In genomic region chr11:36408476-36409136, GRCh38 we compare ENCODE assay signal across 14 cellular contexts.
DNase-seq lines count a peak whose midpoint lies in the region; ATAC-seq and TF ChIP-seq lines count a peak whose summit lies in the region.
"Had no signal": no experiment of that assay in that cellular context is flagged by ENCODE, and none has a peak within 500 bp of the region (broad histone marks: within the 10 kb centered on the region; RNA-seq: fewer than 3 reads in every experiment).

No MANE protein-coding gene starts in this region.

- H3K79me2 ChIP-seq in smooth muscle cell (ENCODE audit: low read depth) = no peaks in the 10 kb centered on the region

- peak overlapping the region; percentile 62 for H3K4me3 Mint-ChIP-seq in activated B cell treated with CpG ODN at 0.5 μM for 24 hours

- H3K27me3 Mint-ChIP-seq in activated B cell treated with CpG ODN at 0.5 μM for 24 hours = no peaks in the 10 kb centered on the region

- H3K27ac ChIP-seq in heart left ventricle = peak overlapping the region in 6 of 12 donors; percentile 39 to 91 (median 49)
- peak overlapping the region; percentile 69 for H3K27ac ChIP-seq in smooth muscle cell (ENCODE audit: low read depth)

- H3K9ac ChIP-seq in smooth muscle cell (ENCODE audit: low read depth) = no peak overlapping the region

- no peaks in the 10 kb centered on the region for H3K9me3 Mint-ChIP-seq in activated B cell treated with CpG ODN at 0.5 μM for 24 hours

- POLR2A ChIA-PET in activated B cell treated with CpG ODN at 0.5 μM for 24 hours (lab: Charles Lee) = no interaction called here

- peak; percentile 55 for DNase-seq in activated CD8-positive, alpha-beta memory T cell treated with anti-CD3 and anti-CD28 coated beads for 24 hours
- no peak for DNase-seq in activated CD8-positive, alpha-beta memory T cell treated with anti-CD3 and anti-CD28 coated beads, Interleukin-2, amount 50 U/mL, for 48 hours
- DNase-seq in activated B cell treated with CpG ODN at 0.5 μM for 24 hours = no peak
- no peak for DNase-seq in heart left ventricle
- DNase-seq in smooth muscle cell (lab: John Stamatoyannopoulos, UW; ENCODE audit: unreplicated experiment) = no peak
- DNase-seq in NOMO-1 treated with dmso at 0.1 percent for 144 hours (lab: John Stamatoyannopoulos, UW; ENCODE audit: unreplicated experiment) = no peak
- no peak for DNase-seq in putamen (ENCODE audit: low spot score)
- DNase-seq in dermis blood vessel endothelial cell = no peak
- DNase-seq: DMS79, erythroblast, H7, NCI-H1694, transverse colon had no signal

- H4K20me1 ChIP-seq in smooth muscle cell (ENCODE audit: low read depth) = no peaks in the 10 kb centered on the region

- H3F3A ChIP-seq in smooth muscle cell (ENCODE audit: low read depth) = peaks cover 12% of the 10 kb centered on the region

- H2AFZ ChIP-seq in smooth muscle cell (ENCODE audit: low read depth) = no peak overlapping the region

- TF ChIP-seq POLR2A in heart left ventricle (IDR thresholded peaks at IDR 0.05) = no peak

- H3K4me2 ChIP-seq in smooth muscle cell = peak overlapping the region; percentile 42

- H3K4me1 ChIP-seq in heart left ventricle (peaks cover 0 to 73% (median 29%) of the 10 kb centered on the region in 12 donors), smooth muscle cell (ENCODE audit: low read depth) (peaks cover 8% of the 10 kb centered on the region)

- H3K4me3 ChIP-seq in heart left ventricle (no peak overlapping the region), smooth muscle cell (no peak overlapping the region)
- H3K4me3 ChIP-seq: transverse colon had no signal

- peaks cover 0 to 39% (median 0%) of the 10 kb centered on the region in 9 donors for H3K36me3 ChIP-seq in heart left ventricle
- H3K36me3 ChIP-seq in smooth muscle cell (ENCODE audit: low read depth) = no peaks in the 10 kb centered on the region

- CTCF ChIA-PET in activated B cell treated with CpG ODN at 0.5 μM for 24 hours (lab: Charles Lee) = no interaction called here

- no peaks in the 10 kb centered on the region for H3K36me3 Mint-ChIP-seq in activated B cell treated with CpG ODN at 0.5 μM for 24 hours (ENCODE audit: low read depth)

- intact Hi-C loops in activated B cell treated with CpG ODN at 0.5 μM for 24 hours (cut with micrococcal nuclease) = loop anchor here (2.0 to 5.0 kb wide), 2 partner anchors 14 to 44 kb away; no protein-coding TSS in a partner anchor
- intact Hi-C loops in heart left ventricle (cut with DNase I) = no loop called here

- no peaks in the 10 kb centered on the region for H3K9me3 ChIP-seq in heart left ventricle
- no peaks in the 10 kb centered on the region for H3K9me3 ChIP-seq in smooth muscle cell (replicated peaks; ENCODE audit: low read depth)
- H3K9me3 ChIP-seq: transverse colon had no signal

- H3K27me3 ChIP-seq in heart left ventricle = no peaks in the 10 kb centered on the region
- H3K27me3 ChIP-seq in smooth muscle cell (ENCODE audit: low read depth) = no peaks in the 10 kb centered on the region
- H3K27me3 ChIP-seq: transverse colon had no signal

- WGBS in heart left ventricle, 4 donors = 56 to 79% (median 65%) methylated on average over 6 of the region's 6 CpGs
- 89% methylated on average over 6 of the region's 6 CpGs for WGBS in smooth muscle cell (ENCODE audit: low lambda C conversion rate)

- peaks cover 66% of the 10 kb centered on the region for H3K4me1 Mint-ChIP-seq in activated B cell treated with CpG ODN at 0.5 μM for 24 hours

- TF ChIP-seq CTCF in activated B cell treated with CpG ODN at 0.5 μM for 24 hours (IDR thresholded peaks at IDR 0.05) (no peak), heart left ventricle (IDR thresholded peaks at IDR 0.05) (no peak), smooth muscle cell (IDR thresholded peaks at IDR 0.05; ENCODE audit: borderline replicate concordance, insufficient read depth, poor library complexity, severe bottlenecking) (no peak)

- ATAC-seq in activated B cell treated with CpG ODN at 0.5 μM for 24 hours (ENCODE audit: low read depth) = no peak
- peak in 3 of 4 donors; percentile 48 to 60 (median 50) for ATAC-seq in heart left ventricle
- ATAC-seq: HepG2 had no signal

- H3K27ac Mint-ChIP-seq in activated B cell treated with CpG ODN at 0.5 μM for 24 hours = peak overlapping the region; percentile 70
